18 cellular contexts compared by ENCODE assay signal in genomic region chr2:240463866-240464481, GRCh38. TPM values are rescaled to one million over a fixed set of nuclear protein-coding genes. Genes with fewer than 3 reads are reported as not detected.
A peak's percentile ranks its signal among the peaks of the same experiment; 100 is the strongest.
DNase-seq lines count a peak whose midpoint lies in the region; ATAC-seq, FAIRE-seq and TF ChIP-seq lines count a peak whose summit lies in the region.
"Had no signal": no experiment of that assay in that cellular context is flagged by ENCODE, and none has a peak within 500 bp of the region (broad histone marks: within the 10 kb centered on the region; RNA-seq: fewer than 3 reads in every experiment).

No MANE protein-coding gene starts in this region.

- H3K4me3 Mint-ChIP-seq in activated CD4-positive, alpha-beta T cell treated with anti-CD3 and anti-CD28 coated beads for 36 hours = no peak overlapping the region
- H3K4me3 Mint-ChIP-seq in activated CD4-positive, alpha-beta T cell treated with anti-CD3 and anti-CD28 coated beads, Interleukin-2, amount 10 ng/mL, durations not matched to agents 24 days and 14 days = no peak overlapping the region
- H3K4me3 Mint-ChIP-seq: activated CD4-positive, alpha-beta T cell treated with anti-CD3 and anti-CD28 coated beads, Interleukin-2, amount 10 ng/mL, durations not matched to agents 7 days and 5 days had no signal

- TF ChIP-seq EP300 in K562 (IDR thresholded peaks at IDR 0.05; ENCODE audit: low read length) = no peak
- no peak for TF ChIP-seq EP300 in HepG2 (IDR thresholded peaks at IDR 0.05; ENCODE audit: low read depth in 2 of 2, low read length in 2 of 2)
- no peak for TF ChIP-seq EP300 in HepG2 (CRISPR knock-in tag; IDR thresholded peaks at IDR 0.05; ENCODE audit: borderline replicate concordance)

- CTCF ChIA-PET in activated CD4-positive, alpha-beta T cell treated with anti-CD3 and anti-CD28 coated beads for 36 hours (lab: Charles Lee) = no interaction called here
- CTCF ChIA-PET in K562 (lab: Yijun Ruan, JAX; ENCODE audit: low intra/inter-chr PET ratio) (no interaction called here), HepG2 (lab: Yijun Ruan, JAX; ENCODE audit: low intra/inter-chr PET ratio, low total read pairs) (no interaction called here)

- no peak overlapping the region for H3K27ac Mint-ChIP-seq in activated CD4-positive, alpha-beta T cell treated with anti-CD3 and anti-CD28 coated beads for 36 hours
- H3K27ac Mint-ChIP-seq in activated CD4-positive, alpha-beta T cell treated with anti-CD3 and anti-CD28 coated beads, Interleukin-2, amount 10 ng/mL, durations not matched to agents 24 days and 14 days = no peak overlapping the region
- H3K27ac Mint-ChIP-seq: activated CD4-positive, alpha-beta T cell treated with anti-CD3 and anti-CD28 coated beads, Interleukin-2, amount 10 ng/mL, durations not matched to agents 7 days and 5 days had no signal

- TF ChIP-seq RAD21 in K562 (CRISPR knock-in tag; conservative IDR thresholded peaks at IDR 0.05 in 1 of 2, IDR thresholded peaks at IDR 0.05 in 1 of 2) (no peak), HepG2 (CRISPR knock-in tag; IDR thresholded peaks at IDR 0.05) (no peak)

- TF ChIP-seq POLR2A in K562 (conservative IDR thresholded peaks at IDR 0.05) (no peak), HepG2 (IDR thresholded peaks at IDR 0.05; ENCODE audit: insufficient read depth in 1 of 2, low read depth in 2 of 2, low read length in 2 of 2) (0 out of 4 replicates have a peak, but pooled peaks of 1 of the 2 experiments have one; percentile 22)

- WGBS in K562 (ENCODE audit: insufficient coverage, low coverage, missing lambda C conversion rate) = 87% methylated on average over 16 of the region's 21 CpGs
- WGBS in HepG2 (ENCODE audit: low lambda C conversion rate) = 88% methylated on average over 11 of the region's 21 CpGs

- no peak overlapping the region for H3K4me2 ChIP-seq in K562 (ENCODE audit: insufficient read depth, low read length)
- no peak overlapping the region for H3K4me2 ChIP-seq in HepG2 (ENCODE audit: low read depth, low read length)

- H3K36me3 Mint-ChIP-seq in activated CD4-positive, alpha-beta T cell treated with anti-CD3 and anti-CD28 coated beads for 36 hours (ENCODE audit: low read depth) = no peaks in the 10 kb centered on the region
- no peaks in the 10 kb centered on the region for H3K36me3 Mint-ChIP-seq in activated CD4-positive, alpha-beta T cell treated with anti-CD3 and anti-CD28 coated beads, Interleukin-2, amount 10 ng/mL, durations not matched to agents 24 days and 14 days (ENCODE audit: low read depth)

- H2AFZ ChIP-seq in K562 (ENCODE audit: low read depth, low read length) = no peak overlapping the region
- no peak overlapping the region for H2AFZ ChIP-seq in HepG2 (ENCODE audit: low read length)

- no peaks in the 10 kb centered on the region for H3K36me3 ChIP-seq in K562 (ENCODE audit: control insufficient read depth, insufficient read depth, low read length)
- no peaks in the 10 kb centered on the region for H3K36me3 ChIP-seq in HepG2 (replicated peaks in 1 of 2; ENCODE audit: control insufficient read depth in 1 of 2, insufficient read depth in 2 of 2, low read length in 2 of 2)
- H3K36me3 ChIP-seq: transverse colon had no signal

- BruUV-seq in K562 (replicated peaks; lab: Mats Ljungman, UMichigan) (no TSS peak), HepG2 (replicated peaks; lab: Mats Ljungman, UMichigan) (no TSS peak)

- H3K27me3 ChIP-seq in K562 (ENCODE audit: control insufficient read depth in 2 of 2, insufficient read depth in 2 of 2, low read length in 2 of 2) = no peaks in the 10 kb centered on the region; a peak in 1 of 5 replicates
- no peaks in the 10 kb centered on the region for H3K27me3 ChIP-seq in HepG2 (ENCODE audit: control insufficient read depth in 1 of 2, insufficient read depth in 2 of 2, low read length in 2 of 2)
- H3K27me3 ChIP-seq: transverse colon had no signal

- no peaks in the 10 kb centered on the region for H3K9me3 Mint-ChIP-seq in activated CD4-positive, alpha-beta T cell treated with anti-CD3 and anti-CD28 coated beads for 36 hours (ENCODE audit: low read depth)
- no peaks in the 10 kb centered on the region for H3K9me3 Mint-ChIP-seq in activated CD4-positive, alpha-beta T cell treated with anti-CD3 and anti-CD28 coated beads, Interleukin-2, amount 10 ng/mL, durations not matched to agents 24 days and 14 days
- H3K9me3 Mint-ChIP-seq: activated CD4-positive, alpha-beta T cell treated with anti-CD3 and anti-CD28 coated beads, Interleukin-2, amount 10 ng/mL, durations not matched to agents 7 days and 5 days had no signal

- no peaks in the 10 kb centered on the region for H3K4me1 Mint-ChIP-seq in activated CD4-positive, alpha-beta T cell treated with anti-CD3 and anti-CD28 coated beads for 36 hours
- no peaks in the 10 kb centered on the region for H3K4me1 Mint-ChIP-seq in activated CD4-positive, alpha-beta T cell treated with anti-CD3 and anti-CD28 coated beads, Interleukin-2, amount 10 ng/mL, durations not matched to agents 24 days and 14 days
- H3K4me1 Mint-ChIP-seq: activated CD4-positive, alpha-beta T cell treated with anti-CD3 and anti-CD28 coated beads, Interleukin-2, amount 10 ng/mL, durations not matched to agents 7 days and 5 days had no signal

- intact Hi-C loops in activated CD4-positive, alpha-beta T cell treated with anti-CD3 and anti-CD28 coated beads for 36 hours (cut with DNase I, micrococcal nuclease) = no loop called here
- intact Hi-C loops in activated CD4-positive, alpha-beta T cell treated with anti-CD3 and anti-CD28 coated beads, Interleukin-2, amount 10 ng/mL, durations not matched to agents 24 days and 14 days (cut with micrococcal nuclease) = no loop called here
- intact Hi-C loops in K562 (cut with micrococcal nuclease) = no loop called here
- intact Hi-C loops in HepG2 (cut with micrococcal nuclease; ENCODE audit: unreplicated experiment) = no loop called here

- POLR2A ChIA-PET in activated CD4-positive, alpha-beta T cell treated with anti-CD3 and anti-CD28 coated beads for 36 hours (lab: Charles Lee) = no interaction called here
- POLR2A ChIA-PET in K562 (lab: Yijun Ruan, JAX) = no interaction called here
- POLR2A ChIA-PET in HepG2 (lab: Yijun Ruan, JAX) = no interaction called here

- H3K4me3 ChIP-seq in K562 (no peak overlapping the region), HepG2 (replicated peaks in 1 of 3; ENCODE audit: insufficient read depth in 1 of 3, low read depth in 2 of 3, low read length in 3 of 3) (no peak overlapping the region)
- H3K4me3 ChIP-seq: psoas muscle, transverse colon had no signal

- FAIRE-seq in K562 (lab: Jason Lieb, UNC) (no peak), HepG2 (lab: Jason Lieb, UNC) (no peak)

- H4K20me1 ChIP-seq in K562 (replicated peaks; ENCODE audit: control insufficient read depth, insufficient read depth, low read length) = no peaks in the 10 kb centered on the region
- no peaks in the 10 kb centered on the region for H4K20me1 ChIP-seq in HepG2 (ENCODE audit: insufficient read depth, low read length)

- H3K9me3 ChIP-seq in K562 (replicated peaks; ENCODE audit: control insufficient read depth, insufficient read depth, low read depth, low read length) (no peaks in the 10 kb centered on the region), HepG2 (ENCODE audit: low read length) (no peaks in the 10 kb centered on the region)
- H3K9me3 ChIP-seq: psoas muscle, transverse colon had no signal

- H3K9me1 ChIP-seq in K562 (ENCODE audit: control insufficient read depth, insufficient read depth, low read length) = no peaks in the 10 kb centered on the region

- H3K79me2 ChIP-seq in K562 (ENCODE audit: control insufficient read depth, insufficient read depth, low read length) = no peaks in the 10 kb centered on the region
- no peaks in the 10 kb centered on the region for H3K79me2 ChIP-seq in HepG2 (ENCODE audit: insufficient read depth, low read length)

- no peak for TF ChIP-seq CTCF in K562 (IDR thresholded peaks at IDR 0.05 in 2 of 3, conservative IDR thresholded peaks at IDR 0.05 in 1 of 3; ENCODE audit: insufficient read depth in 2 of 3, low read depth in 1 of 3, low read length in 3 of 3)
- no peak for TF ChIP-seq CTCF in HepG2 (CRISPR knock-in tag; IDR thresholded peaks at IDR 0.05)

- H3K4me1 ChIP-seq in K562 (replicated peaks in 1 of 2; ENCODE audit: control insufficient read depth in 2 of 2, insufficient read depth in 2 of 2, low read length in 2 of 2) (peaks cover 0 to 17% of the 10 kb centered on the region in 2 experiments; a peak in 1 of 5 replicates), HepG2 (ENCODE audit: insufficient read depth, low read length) (peaks cover 25% of the 10 kb centered on the region)
- H3K4me1 ChIP-seq: psoas muscle, transverse colon had no signal

- DNase-seq in activated CD4-positive, alpha-beta T cell treated with anti-CD3 and anti-CD28 coated beads for 36 hours = peak; percentile 3
- DNase-seq in activated CD4-positive, alpha-beta T cell treated with anti-CD3 and anti-CD28 coated beads, Interleukin-2, amount 10 ng/mL, durations not matched to agents 24 days and 14 days = no peak
- DNase-seq in K562 (ENCODE audit: extremely low read depth in 1 of 4, low spot score in 3 of 4) = no peak
- DNase-seq in HepG2 (ENCODE audit: low spot score) = no peak
- DNase-seq in stimulated activated CD8-positive, alpha-beta memory T cell treated with anti-CD3 and anti-CD28 coated beads, Interleukin-4, amount 100 ng/mL, for 48 hours = peak; percentile 19
- no peak for DNase-seq in HUDEP-2 (lab: John Stamatoyannopoulos, UW; ENCODE audit: unreplicated experiment in 76 of 76)
- DNase-seq in NCI-H1694 (lab: John Stamatoyannopoulos, UW) = no peak
- DNase-seq: activated CD4-positive, alpha-beta T cell treated with anti-CD3 and anti-CD28 coated beads, Interleukin-2, amount 10 ng/mL, durations not matched to agents 7 days and 5 days; activated effector memory CD4-positive, alpha-beta T cell treated with anti-CD3 and anti-CD28 coated beads, Interleukin-2, amount 50 U/mL, for 16 hours; DMS79; NCI-H1436 treated with DMSO at 0.1 percent for 48 hours; NCI-H510A treated with DMSO at 0.1 percent for 48 hours; OCI-M1; T-helper 9 cell had no signal

- no peaks in the 10 kb centered on the region for H3K27me3 Mint-ChIP-seq in activated CD4-positive, alpha-beta T cell treated with anti-CD3 and anti-CD28 coated beads for 36 hours
- no peaks in the 10 kb centered on the region for H3K27me3 Mint-ChIP-seq in activated CD4-positive, alpha-beta T cell treated with anti-CD3 and anti-CD28 coated beads, Interleukin-2, amount 10 ng/mL, durations not matched to agents 24 days and 14 days
- H3K27me3 Mint-ChIP-seq: activated CD4-positive, alpha-beta T cell treated with anti-CD3 and anti-CD28 coated beads, Interleukin-2, amount 10 ng/mL, durations not matched to agents 7 days and 5 days had no signal

- no peak for ATAC-seq in activated CD4-positive, alpha-beta T cell treated with anti-CD3 and anti-CD28 coated beads for 36 hours
- ATAC-seq in K562 (no peak), HepG2 (no peak), GM18517 (IDR thresholded peaks at IDR 0.05; ENCODE audit: unreplicated experiment) (no peak)

- H3K27ac ChIP-seq in K562 (ENCODE audit: extremely low read depth, low read depth, low read length) (no peak overlapping the region), HepG2 (ENCODE audit: extremely low read length, insufficient read depth, low read length) (no peak overlapping the region)
- H3K27ac ChIP-seq: C4-2B, psoas muscle, transverse colon had no signal

- H3K9ac ChIP-seq in K562 (ENCODE audit: insufficient read depth in 1 of 2, low read depth in 2 of 2, low read length in 2 of 2) (no peak overlapping the region), HepG2 (ENCODE audit: insufficient read depth, low read depth, low read length) (no peak overlapping the region)

- in situ Hi-C loops in K562 (cut with MboI) (no loop called here), HepG2 (cut with HindIII; ENCODE audit: extremely low pct_ligation_motif_present, low pct_unique_long_range_greater_than_20kb) (no loop called here)

RNA-seq across cellular contexts. Expression of gene GPC1, which starts 28.5 kb away (rescaled TPM):
- 1 to 10 TPM; 1.7 to 2.0 TPM for total RNA-seq in activated CD4-positive, alpha-beta T cell treated with anti-CD3 and anti-CD28 coated beads for 36 hours
- 5.9 and 6.6 TPM in 2 replicates for total RNA-seq in activated CD4-positive, alpha-beta T cell treated with anti-CD3 and anti-CD28 coated beads, Interleukin-2, amount 10 ng/mL, durations not matched to agents 24 days and 14 days
- 0.90 and 3.6 TPM in 2 replicates for total RNA-seq in K562 (2011; cell fraction: chromatin; rRNA removed; ENCODE audit: low replicate concordance)
- total RNA-seq in K562 (2011; cell fraction: nucleolus; rRNA removed) = 3.3 and 3.7 TPM in 2 replicates
- total RNA-seq in K562 (2011; cell fraction: nucleoplasm; rRNA removed) = 0.95 and 1.2 TPM in 2 replicates
- 0.24 TPM in 1 of 2 replicates, not detected in the other for total RNA-seq in K562 (2014; rRNA removed)
- total RNA-seq in K562 (2014; rRNA removed; fragmentation: Illumina TruSeq; extraction: Trizol) = 0.07 and 0.26 TPM in 2 replicates
- 0.11 and 0.14 TPM in 2 replicates for total RNA-seq in K562 (2015; rRNA removed; fragmentation: Illumina TruSeq; extraction: Trizol)
- total RNA-seq in K562 (2021) = 0.78 and 0.82 TPM in 2 replicates
- polyA plus RNA-seq in K562 (2011; rRNA removed) = 0.13 and 0.30 TPM in 2 replicates
- polyA plus RNA-seq in K562 (2011; cell fraction: cytosol; rRNA removed) = 0.13 and 0.57 TPM in 2 replicates
- 0.60 and 1.4 TPM in 2 replicates for polyA plus RNA-seq in K562 (2011; cell fraction: nucleus; rRNA removed)
- 0.39 and 0.80 TPM in 2 replicates for polyA plus RNA-seq in K562 (2012)
- polyA plus RNA-seq in K562 (2014; fragmentation: Illumina TruSeq; extraction: Trizol) = 0.15 and 0.37 TPM in 2 replicates
- not detected for polyA plus RNA-seq in K562 (2014; fragmentation: Nextera tagmentation; extraction: Ambion mirVana)
- polyA plus RNA-seq in K562 (2014; rRNA removed) = 0.08 and 0.32 TPM in 2 replicates
- polyA minus RNA-seq in K562 (2011; rRNA and poly(A)+ RNA removed) = 0.25 and 0.36 TPM in 2 replicates
- polyA minus RNA-seq in K562 (2011; cell fraction: cytosol; rRNA and poly(A)+ RNA removed) = 0.29 and 1.6 TPM in 2 replicates
- 1.2 and 1.3 TPM in 2 replicates for polyA minus RNA-seq in K562 (2011; cell fraction: nucleus; rRNA and poly(A)+ RNA removed)
- 2.1 and 5.5 TPM in 2 replicates for total RNA-seq in HepG2 (2016; rRNA removed; fragmentation: Illumina TruSeq; extraction: Trizol)
- total RNA-seq in HepG2 (2016; cell fraction: cytosol; rRNA removed; fragmentation: Illumina TruSeq; extraction: Trizol; ENCODE audit: low read depth) = 0.91 and 1.6 TPM in 2 replicates
- total RNA-seq in HepG2 (2016; cell fraction: insoluble cytoplasmic fraction; rRNA removed; fragmentation: Illumina TruSeq; extraction: Trizol) = 1.8 and 5.2 TPM in 2 replicates
- 1.9 and 2.0 TPM in 2 replicates for total RNA-seq in HepG2 (2016; cell fraction: membrane; rRNA removed; fragmentation: Illumina TruSeq; extraction: Trizol)
- 5.4 and 7.0 TPM in 2 replicates for total RNA-seq in HepG2 (2016; cell fraction: nucleus; rRNA removed; fragmentation: Illumina TruSeq; extraction: Trizol)
- polyA plus RNA-seq in HepG2 (2011; rRNA removed) = 4.0 and 4.8 TPM in 2 replicates
- polyA plus RNA-seq in HepG2 (2011; cell fraction: cytosol; rRNA removed) = 2.4 and 5.8 TPM in 2 replicates
- 6.0 and 8.9 TPM in 2 replicates for polyA plus RNA-seq in HepG2 (2011; cell fraction: nucleus; rRNA removed)
- 1.1 and 2.2 TPM in 2 replicates for polyA plus RNA-seq in HepG2 (2012)
- 1.3 and 1.7 TPM in 2 replicates for polyA plus RNA-seq in HepG2 (2016; cell fraction: cytosol; fragmentation: Illumina TruSeq; extraction: Trizol; ENCODE audit: low read depth)
- polyA plus RNA-seq in HepG2 (2016; cell fraction: insoluble cytoplasmic fraction; fragmentation: Illumina TruSeq; extraction: Trizol; ENCODE audit: low read depth) = 3.2 and 3.7 TPM in 2 replicates
- polyA plus RNA-seq in HepG2 (2016; cell fraction: membrane; fragmentation: Illumina TruSeq; extraction: Trizol; ENCODE audit: low read depth) = 2.1 and 3.5 TPM in 2 replicates
- 12.8 and 13.1 TPM in 2 replicates for polyA plus RNA-seq in HepG2 (2016; cell fraction: nucleus; fragmentation: Illumina TruSeq; extraction: Trizol; ENCODE audit: insufficient read depth, low read depth)
- polyA minus RNA-seq in HepG2 (2011; rRNA and poly(A)+ RNA removed; ENCODE audit: low replicate concordance) = 9.2 and 40.8 TPM in 2 replicates
- 7.8 and 8.3 TPM in 2 replicates for polyA minus RNA-seq in HepG2 (2011; cell fraction: cytosol; rRNA and poly(A)+ RNA removed)
- 2.1 and 4.8 TPM in 2 replicates for polyA minus RNA-seq in HepG2 (2011; cell fraction: nucleus; rRNA and poly(A)+ RNA removed)

Comparison
In these comparisons a context has a peak if more than half of its experiments do, and no peak if none do; other contexts are left out.
1. DNase-seq: peak in activated CD4-positive, alpha-beta T cell treated with anti-CD3 and anti-CD28 coated beads for 36 hours (single experiment) and stimulated activated CD8-positive, alpha-beta memory T cell treated with anti-CD3 and anti-CD28 coated beads, Interleukin-4, amount 100 ng/mL, for 48 hours (single experiment); none in activated CD4-positive, alpha-beta T cell treated with anti-CD3 and anti-CD28 coated beads, Interleukin-2, amount 10 ng/mL, durations not matched to agents 24 days and 14 days (single experiment), K562 (0 of 4), HepG2 (single experiment), HUDEP-2 (0 of 76) and NCI-H1694 (single experiment).